In genomic region chr10:71523756-71524155, GRCh38 we compare ENCODE assay signal across 29 cellular contexts.
"Had no signal": no experiment of that assay in that cellular context is flagged by ENCODE, and none has a peak within 500 bp of the region (broad histone marks: within the 10 kb centered on the region; RNA-seq: fewer than 3 reads in every experiment).

No MANE protein-coding gene starts in this region.

- H3K4me1 ChIP-seq: psoas muscle, right lobe of liver, sigmoid colon, stomach, upper lobe of left lung, vagina had no signal

- H3K4me3 Mint-ChIP-seq: naive thymus-derived CD4-positive, alpha-beta T cell; natural killer cell; nephron; neural crest cell; stimulated activated effector memory CD8-positive, alpha-beta T cell treated with anti-CD3 and anti-CD28 coated beads, Interleukin-12 subunit alpha, Interleukin-12 subunit beta, amount 100 ng/mL, for 72 hours; stimulated activated naive B cell treated with anti-CD40 and anti-IgM and Interleukin-4, amounts not matched to agents 10 μg/mL and 1 μg/mL and 100 μg/mL, for 72 hours; stimulated activated naive CD8-positive, alpha-beta T cell treated with anti-CD3 and anti-CD28 coated beads, Interleukin-15, Interleukin-2, amounts not matched to agents 100 ng/mL and 50 ng/mL, for 24 hours had no signal

- DNase-seq: naive thymus-derived CD4-positive, alpha-beta T cell; natural killer cell; nucleus accumbens; ovary; psoas muscle; right lobe of liver; sigmoid colon; small intestine; stimulated activated CD4-positive, alpha-beta T cell treated with anti-CD3 and anti-CD28 coated beads, Interleukin-15, amount 100 ng/mL, for 24 hours; stimulated activated CD4-positive, alpha-beta T cell treated with anti-CD3 and anti-CD28 coated beads, Interleukin-2, amount 100 ng/mL, for 24 hours; stimulated activated CD4-positive, alpha-beta T cell treated with anti-CD3 and anti-CD28 coated beads, Interleukin-2, amount 100 ng/mL, for 48 hours; stimulated activated CD4-positive, alpha-beta T cell treated with anti-CD3 and anti-CD28 coated beads, Interleukin-4, amount 100 ng/mL, for 24 hours; stimulated activated naive B cell treated with anti-CD40 and anti-IgM and Interleukin-4, amounts not matched to agents 10 μg/mL and 1 μg/mL and 100 μg/mL, for 72 hours; stimulated activated naive CD4-positive, alpha-beta T cell treated with Interleukin-2 at 50 U/mL for 16 hours; stomach; thyroid gland; trophoblast cell; upper lobe of left lung had no signal

- H3K36me3 Mint-ChIP-seq: naive thymus-derived CD4-positive, alpha-beta T cell; natural killer cell; stimulated activated effector memory CD8-positive, alpha-beta T cell treated with anti-CD3 and anti-CD28 coated beads, Interleukin-12 subunit alpha, Interleukin-12 subunit beta, amount 100 ng/mL, for 72 hours; stimulated activated naive B cell treated with anti-CD40 and anti-IgM and Interleukin-4, amounts not matched to agents 10 μg/mL and 1 μg/mL and 100 μg/mL, for 72 hours had no signal

- H3K36me3 ChIP-seq: neutrophil, ovary, right lobe of liver, sigmoid colon, stomach, thoracic aorta, thyroid gland, tibial nerve, upper lobe of left lung, vagina had no signal

- H3K27me3 ChIP-seq: ovary, right lobe of liver, thyroid gland, tibial nerve, upper lobe of left lung, vagina had no signal

- FAIRE-seq: small intestine, urothelium cell line had no signal

- H3K9me3 ChIP-seq: neutrophil, ovary, psoas muscle, right lobe of liver, sigmoid colon, stomach, thoracic aorta, thyroid gland, tibial nerve, upper lobe of left lung, vagina had no signal

- H3K27ac ChIP-seq: neutrophil, ovary, parathyroid adenoma, psoas muscle, right lobe of liver, sigmoid colon, stomach, thoracic aorta, thyroid gland, tibial nerve, upper lobe of left lung, vagina had no signal

- H2AFZ ChIP-seq: parathyroid adenoma had no signal

- H3K9ac ChIP-seq: parathyroid adenoma had no signal

- H3K79me2 ChIP-seq: parathyroid adenoma had no signal

- H3K4me1 Mint-ChIP-seq: naive thymus-derived CD4-positive, alpha-beta T cell; natural killer cell; stimulated activated effector memory CD8-positive, alpha-beta T cell treated with anti-CD3 and anti-CD28 coated beads, Interleukin-12 subunit alpha, Interleukin-12 subunit beta, amount 100 ng/mL, for 72 hours had no signal

- H3K27ac Mint-ChIP-seq: naive thymus-derived CD4-positive, alpha-beta T cell; natural killer cell; nephron; progenitor cell of endocrine pancreas; stimulated activated naive B cell treated with anti-CD40 and anti-IgM and Interleukin-4, amounts not matched to agents 10 μg/mL and 1 μg/mL and 100 μg/mL, for 72 hours; stimulated activated naive CD8-positive, alpha-beta T cell treated with anti-CD3 and anti-CD28 coated beads, Interleukin-15, Interleukin-2, amounts not matched to agents 100 ng/mL and 50 ng/mL, for 24 hours had no signal

- H3K4me3 ChIP-seq: ovary, psoas muscle, right lobe of liver, sigmoid colon, stomach, thoracic aorta, thyroid gland, tibial nerve, upper lobe of left lung, vagina had no signal

- H3K9me3 Mint-ChIP-seq: naive thymus-derived CD4-positive, alpha-beta T cell; natural killer cell; nephron; neural crest cell; stimulated activated effector memory CD8-positive, alpha-beta T cell treated with anti-CD3 and anti-CD28 coated beads, Interleukin-12 subunit alpha, Interleukin-12 subunit beta, amount 100 ng/mL, for 72 hours; stimulated activated naive B cell treated with anti-CD40 and anti-IgM and Interleukin-4, amounts not matched to agents 10 μg/mL and 1 μg/mL and 100 μg/mL, for 72 hours; stimulated activated naive CD8-positive, alpha-beta T cell treated with anti-CD3 and anti-CD28 coated beads, Interleukin-15, Interleukin-2, amounts not matched to agents 100 ng/mL and 50 ng/mL, for 24 hours had no signal
